In the genomic region with DNA sequence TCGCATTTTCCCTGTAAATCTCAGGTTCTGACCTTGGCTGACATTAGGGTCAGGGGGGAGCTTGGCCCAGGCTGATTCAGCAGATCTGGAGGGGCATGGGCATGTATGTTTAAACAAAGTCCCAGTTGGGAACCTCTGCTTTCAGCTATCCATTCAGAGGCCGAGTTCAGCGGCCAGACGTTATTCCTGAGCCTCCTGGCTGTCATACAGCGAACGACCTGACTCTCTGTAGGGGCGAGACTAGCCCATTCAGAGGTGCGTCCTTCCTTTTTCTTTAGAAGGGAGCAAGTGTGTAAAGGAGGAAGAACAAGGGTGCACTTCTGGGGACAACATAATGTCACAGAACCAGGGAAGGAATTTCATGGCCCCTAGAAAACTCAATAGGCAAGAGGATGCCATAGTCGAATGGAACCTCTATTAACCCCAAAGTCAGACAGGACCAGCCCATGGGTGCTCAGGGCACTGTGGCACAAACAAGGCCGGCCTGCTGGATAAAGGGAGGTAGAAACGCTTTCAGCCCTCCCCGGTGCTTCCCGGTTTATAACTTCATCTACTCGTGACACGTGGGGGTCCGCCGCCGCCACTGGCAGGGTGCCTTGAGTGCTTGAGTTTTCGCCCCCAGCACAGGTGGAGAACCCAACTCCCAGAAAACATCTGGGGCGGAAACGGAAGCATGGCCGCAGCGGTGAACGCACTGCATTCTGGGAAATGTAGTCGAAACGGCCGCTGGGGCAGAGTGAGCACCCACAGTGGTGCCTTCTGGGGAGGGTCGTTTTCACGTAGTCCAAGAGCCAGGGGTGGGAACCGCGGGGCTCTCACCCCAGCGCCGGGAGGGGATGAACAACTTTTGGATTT, we compare ENCODE assay signal across 8 cellular contexts. TPM values are rescaled to one million over a fixed set of nuclear protein-coding genes. Genes with fewer than 3 reads are reported as not detected.
DNase-seq lines count a peak whose midpoint lies in the region; ATAC-seq and TF ChIP-seq lines count a peak whose summit lies in the region.

No MANE protein-coding gene starts in this region.

- TF ChIP-seq EP300 in ovary (IDR thresholded peaks at IDR 0.05), result no peak

- peaks cover 9% of the 10 kb centered on the region for H3K27me3 Mint-ChIP-seq in glutamatergic neuron (ENCODE audit: unreplicated experiment)

- H3K36me3 Mint-ChIP-seq in glutamatergic neuron (ENCODE audit: unreplicated experiment), result no peaks in the 10 kb centered on the region

- H3K4me3 Mint-ChIP-seq in glutamatergic neuron (ENCODE audit: unreplicated experiment), result peak overlapping the region; percentile 86

- H3K36me3 ChIP-seq in ovary (no peaks in the 10 kb centered on the region), thymus (ENCODE audit: control insufficient read depth, insufficient read depth) (no peaks in the 10 kb centered on the region)

- peaks cover 4% of the 10 kb centered on the region for H3K4me1 ChIP-seq in ovary (ENCODE audit: insufficient read depth)
- H3K4me1 ChIP-seq in thymus (ENCODE audit: control insufficient read depth, insufficient read depth, low read length), result no peaks in the 10 kb centered on the region

- CTCF ChIA-PET in AG04450 (lab: Charles Lee), result no interaction called here

- H3K4me3 ChIP-seq in AG04450 (ENCODE audit: low read depth, low read length), result peak overlapping the region; percentile 51
- H3K4me3 ChIP-seq in ovary, result peak overlapping the region; percentile 27
- peak overlapping the region; percentile 39 for H3K4me3 ChIP-seq in thymus (ENCODE audit: low read length)

- H3K4me1 Mint-ChIP-seq in glutamatergic neuron (ENCODE audit: low read depth, unreplicated experiment), result peaks cover 1% of the 10 kb centered on the region

- 21 to 22% (median 21%) methylated on average over 33 of the region's 33 CpGs for WGBS in ovary, 3 donors
- WGBS in thymus, result 18% methylated on average over 33 of the region's 33 CpGs

- TF ChIP-seq POLR2A in ovary (IDR thresholded peaks at IDR 0.05), result no peak

- H3K27ac Mint-ChIP-seq in glutamatergic neuron (ENCODE audit: unreplicated experiment), result peak overlapping the region; percentile 38

- TF ChIP-seq CTCF in AG04450 (IDR thresholded peaks at IDR 0.05; ENCODE audit: low read depth, low read length) (no peak), glutamatergic neuron (IDR thresholded peaks at IDR 0.05; ENCODE audit: partially characterized antibody, unreplicated experiment) (no peak), ovary (IDR thresholded peaks at IDR 0.05) (no peak)

- DNase-seq in AG04450 (ENCODE audit: low read depth, low spot score) (no peak), SHP77 treated with DMSO at 0.1 percent for 48 hours (lab: John Stamatoyannopoulos, UW) (peak; percentile 66), glutamatergic neuron (peak; percentile 75), ovary (peak; percentile 51 to 76 (median 72))
- DNase-seq in activated naive CD4-positive, alpha-beta T cell treated with Interleukin-2 at 50 U/mL for 16 hours, result peak; percentile 79

- H3K9me3 Mint-ChIP-seq in glutamatergic neuron (ENCODE audit: unreplicated experiment), result peaks cover 3% of the 10 kb centered on the region

- H3K9me3 ChIP-seq in AG04450 (ENCODE audit: control insufficient read depth, insufficient read depth, low read length), result no peaks in the 10 kb centered on the region
- no peaks in the 10 kb centered on the region for H3K9me3 ChIP-seq in ovary
- H3K9me3 ChIP-seq in thymus (ENCODE audit: control insufficient read depth), result no peaks in the 10 kb centered on the region

- ATAC-seq in GM18907 (IDR thresholded peaks at IDR 0.05; ENCODE audit: unreplicated experiment) (peak; percentile 69), HG03280 (IDR thresholded peaks at IDR 0.05; ENCODE audit: unreplicated experiment) (peak; percentile 79)

- peaks cover 18% of the 10 kb centered on the region for H3K27me3 ChIP-seq in AG04450 (ENCODE audit: control insufficient read depth, insufficient read depth, low read length)
- no peaks in the 10 kb centered on the region for H3K27me3 ChIP-seq in ovary
- no peaks in the 10 kb centered on the region for H3K27me3 ChIP-seq in thymus (ENCODE audit: control insufficient read depth, insufficient read depth)

- intact Hi-C loops in ovary (cut with DNase I), result loop anchor here in 1 of 4 donors (10.0 kb wide), 1 partner anchor 711 kb away; a partner anchor contains a TSS

- POLR2A ChIA-PET in AG04450 (lab: Yijun Ruan, JAX), result no interaction called here

- H3K27ac ChIP-seq in AG04450 (ENCODE audit: low read depth, low read length), result no peak overlapping the region
- no peak overlapping the region for H3K27ac ChIP-seq in ovary
- no peak overlapping the region for H3K27ac ChIP-seq in thymus (ENCODE audit: low read depth)

RNA-seq across cellular contexts. Expression of a gene that starts 33.2 kb away (rescaled TPM):
- polyA plus RNA-seq in AG04450 (2011; rRNA removed), result 0.07 and 0.16 TPM in 2 replicates
- polyA minus RNA-seq in AG04450 (2011; rRNA and poly(A)+ RNA removed), result 0.30 and 0.74 TPM in 2 replicates
- 0.49 TPM for total RNA-seq in glutamatergic neuron (ENCODE audit: unreplicated experiment)
- total RNA-seq in ovary, result 10 to 100 TPM in 1 of 7 donors, 1 to 10 TPM in 6; 3.6 to 16.4 (median 5.6) TPM
- polyA plus RNA-seq in ovary, result 10 to 100 TPM in 1 of 2 donors, 1 to 10 TPM in 1; 3.3 to 11.8 TPM
- 14.2 TPM for polyA plus RNA-seq in thymus
